ENCODE assay signal across 8 cellular contexts in the genomic region with DNA sequence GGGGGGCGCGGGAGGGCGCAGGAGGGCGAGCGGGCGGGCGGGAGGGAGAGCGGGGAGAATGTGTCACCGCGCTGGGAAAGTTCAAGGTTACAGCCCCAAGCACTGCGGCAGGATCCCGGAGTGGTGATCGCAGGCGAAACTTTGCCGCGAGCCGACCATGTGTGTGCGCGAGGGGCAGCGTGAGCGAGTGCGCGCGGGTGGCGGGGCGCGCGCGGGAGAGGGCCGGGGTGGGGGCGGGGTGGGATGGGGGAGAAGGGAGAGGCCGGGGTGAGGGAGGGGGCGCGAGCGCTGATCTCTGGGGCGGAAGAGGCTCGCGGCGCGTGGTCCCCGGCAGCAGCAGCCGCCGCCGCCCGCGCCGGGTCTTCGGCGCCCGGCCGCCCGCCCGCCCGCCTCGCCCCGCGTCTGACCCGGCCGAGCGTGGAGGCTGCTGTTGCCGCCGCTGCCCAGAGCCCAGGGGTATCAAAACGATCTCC. TPM values are rescaled to one million over a fixed set of nuclear protein-coding genes. Genes with fewer than 3 reads are reported as not detected.
DNase-seq lines count a peak whose midpoint lies in the region; ATAC-seq and TF ChIP-seq lines count a peak whose summit lies in the region.

Gene NFIB (minus strand): TSS at position 191 of the 473 bp plus-strand sequence. CDS start 630 bp downstream, outside the sequence.

- in situ Hi-C loops in GM23248 (cut with MboI): no loop called here

- POLR2A ChIA-PET in AG04450 (lab: Yijun Ruan, JAX) (no interaction called here), SK-N-SH (lab: Yijun Ruan, JAX) (interaction anchor here (0.6 to 1.2 kb wide), 4 partner anchors 10 to 217 kb away, joined by 3 to 5 read pairs (median 4); no protein-coding TSS in a partner anchor)

- H2AFZ ChIP-seq in GM23248: peak within 1 kb of the TSS; percentile 86
- H2AFZ ChIP-seq in SK-N-SH (ENCODE audit: low read depth): peak within 1 kb of the TSS; percentile 75

- H3K79me2 ChIP-seq in GM23248 (ENCODE audit: insufficient read depth) (no peaks in the 10 kb centered on the region; the same call in 1 of the 2 replicates), SK-N-SH (ENCODE audit: insufficient read depth) (peaks cover 58% of the 10 kb centered on the region)

- intact Hi-C loops in mucosa of descending colon (cut with DNase I, micrococcal nuclease): no loop called here

- peak within 1 kb of the TSS; percentile 24 for H3K27ac ChIP-seq in AG04450 (ENCODE audit: low read depth, low read length)
- H3K27ac ChIP-seq in GM23248: no peak within 1 kb of the TSS
- peak within 1 kb of the TSS; percentile 96 to 99 for H3K27ac ChIP-seq in SK-N-SH (ENCODE audit: low read depth in 2 of 2, low read length in 1 of 2)
- peak within 1 kb of the TSS; percentile 96 for H3K27ac ChIP-seq in epithelial cell of prostate
- peak within 1 kb of the TSS; percentile 94 to 96 (median 96) for H3K27ac ChIP-seq in upper lobe of left lung

- H4K20me1 ChIP-seq in GM23248 (ENCODE audit: insufficient read depth) (no peaks in the 10 kb centered on the region), SK-N-SH (ENCODE audit: insufficient read depth) (peaks cover 29% of the 10 kb centered on the region)

- H3K9me2 ChIP-seq in GM23248 (ENCODE audit: insufficient read depth) (no peaks in the 10 kb centered on the region), SK-N-SH (no peaks in the 10 kb centered on the region)

- H3K9me3 ChIP-seq in AG04450 (ENCODE audit: control insufficient read depth, insufficient read depth, low read length) (no peaks in the 10 kb centered on the region), GM23248 (ENCODE audit: low read depth) (no peaks in the 10 kb centered on the region), SK-N-SH (no peaks in the 10 kb centered on the region), mucosa of descending colon (no peaks in the 10 kb centered on the region), upper lobe of left lung (no peaks in the 10 kb centered on the region)

- CTCF ChIA-PET in AG04450 (lab: Charles Lee): no interaction called here
- CTCF ChIA-PET in SK-N-SH (lab: Yijun Ruan, JAX): interaction anchor here (0.6 to 1.0 kb wide), 4 partner anchors 12 to 39 kb away, joined by 3 to 4 read pairs (median 3); no protein-coding TSS in a partner anchor

- TF ChIP-seq EP300 in SK-N-SH (IDR thresholded peaks at IDR 0.05; ENCODE audit: borderline replicate concordance in 1 of 2, low read depth in 1 of 2, low read length in 1 of 2): no peak; a peak in 1 of 4 replicates
- TF ChIP-seq EP300 in upper lobe of left lung (IDR thresholded peaks at IDR 0.05): no peak

- TF ChIP-seq POLR2A in upper lobe of left lung (IDR thresholded peaks at IDR 0.05): no peak

- H3K27me3 ChIP-seq in AG04450 (ENCODE audit: control insufficient read depth, insufficient read depth, low read length) (peaks cover 33% of the 10 kb centered on the region), GM23248 (replicated peaks; ENCODE audit: insufficient read depth) (no peaks in the 10 kb centered on the region), SK-N-SH (ENCODE audit: insufficient read depth) (no peaks in the 10 kb centered on the region), upper lobe of left lung (peaks cover 0 to 5% (median 0%) of the 10 kb centered on the region in 4 donors)

- WGBS in GM23248 (ENCODE audit: low coverage in 1 of 2, low lambda C conversion rate in 2 of 2, missing lambda C conversion rate in 2 of 2), 2 experiments: 0% methylated on average over 7 to 51 of the region's 63 CpGs
- under 1% methylated on average over 24 of the region's 63 CpGs for WGBS in SK-N-SH (ENCODE audit: low lambda C conversion rate)
- WGBS in upper lobe of left lung, 2 donors: 1 to 3% methylated on average over 3 to 42 of the region's 63 CpGs

- DNase-seq in AG04450 (ENCODE audit: low read depth, low spot score): no peak
- DNase-seq in GM23248: peak; percentile 77
- peak; percentile 88 for DNase-seq in SK-N-SH
- no peak for DNase-seq in epithelial cell of prostate (ENCODE audit: low read depth, low spot score)
- peak; percentile 54 to 65 (median 58) for DNase-seq in mucosa of descending colon
- DNase-seq in upper lobe of left lung: peak; percentile 44 to 86
- no peak for DNase-seq in Kasumi-1 (lab: John Stamatoyannopoulos, UW)

- H3K4me3 ChIP-seq in AG04450 (ENCODE audit: low read depth, low read length) (peak within 1 kb of the TSS; percentile 64), GM23248 (peak within 1 kb of the TSS; percentile 98), SK-N-SH (ENCODE audit: low read depth in 2 of 2, low read length in 1 of 2) (peak within 1 kb of the TSS; percentile 91 to 95), mucosa of descending colon (peak within 1 kb of the TSS; percentile 34), upper lobe of left lung (peak within 1 kb of the TSS; percentile 53 to 83 (median 72))

- TF ChIP-seq CTCF in AG04450 (IDR thresholded peaks at IDR 0.05; ENCODE audit: low read depth, low read length) (no peak), SK-N-SH (IDR thresholded peaks at IDR 0.05) (no peak), mucosa of descending colon (IDR thresholded peaks at IDR 0.05) (no peak), upper lobe of left lung (IDR thresholded peaks at IDR 0.05) (no peak)

- ATAC-seq in mucosa of descending colon (peak; percentile 10), upper lobe of left lung (ENCODE audit: low FRiP score in 2 of 2) (peak in 1 of 2 donors; percentile 4), HG03135 (IDR thresholded peaks at IDR 0.05; ENCODE audit: unreplicated experiment) (no peak)

- no peaks in the 10 kb centered on the region for H3K4me1 ChIP-seq in GM23248 (ENCODE audit: insufficient read depth)
- H3K4me1 ChIP-seq in SK-N-SH (ENCODE audit: control insufficient read depth in 1 of 2, insufficient read depth in 2 of 2, low read depth in 1 of 2, low read length in 1 of 2): peaks cover 24 to 28% of the 10 kb centered on the region in 2 experiments
- peaks cover 6% of the 10 kb centered on the region for H3K4me1 ChIP-seq in mucosa of descending colon (ENCODE audit: low read depth)
- peaks cover 22 to 36% (median 24%) of the 10 kb centered on the region in 4 donors for H3K4me1 ChIP-seq in upper lobe of left lung

- peaks cover 17% of the 10 kb centered on the region; the same call in 1 of the 2 replicates for H3F3A ChIP-seq in GM23248 (ENCODE audit: insufficient read depth)
- H3F3A ChIP-seq in SK-N-SH (replicated peaks; ENCODE audit: insufficient read depth): peaks cover 12% of the 10 kb centered on the region

- H3K36me3 ChIP-seq in GM23248 (ENCODE audit: low read depth): no peaks in the 10 kb centered on the region
- no peaks in the 10 kb centered on the region for H3K36me3 ChIP-seq in SK-N-SH (replicated peaks in 1 of 2; ENCODE audit: control insufficient read depth in 1 of 2, insufficient read depth in 2 of 2, low read length in 1 of 2)
- H3K36me3 ChIP-seq in mucosa of descending colon (ENCODE audit: low read depth): no peaks in the 10 kb centered on the region
- no peaks in the 10 kb centered on the region for H3K36me3 ChIP-seq in upper lobe of left lung

- TF ChIP-seq RAD21 in SK-N-SH (IDR thresholded peaks at IDR 0.05; ENCODE audit: low read length): no peak

- H3K9ac ChIP-seq in GM23248 (peak within 1 kb of the TSS; percentile 67), SK-N-SH (peak within 1 kb of the TSS; percentile 99)

- H3K4me2 ChIP-seq in GM23248 (ENCODE audit: unreplicated experiment): peak within 1 kb of the TSS; percentile 88
- H3K4me2 ChIP-seq in SK-N-SH: peak within 1 kb of the TSS; percentile 91

TF ChIP-seq in SK-N-SH, 30 proteins besides CTCF, POLR2A, EP300 and RAD21 (continues in another document):
- no peak for TF ChIP-seq MEF2A (IDR thresholded peaks at IDR 0.05; ENCODE audit: borderline replicate concordance, low read depth)
- TF ChIP-seq ZBTB33 (IDR thresholded peaks at IDR 0.05; ENCODE audit: borderline replicate concordance, low read depth): no peak
- TF ChIP-seq, protein P1, sequence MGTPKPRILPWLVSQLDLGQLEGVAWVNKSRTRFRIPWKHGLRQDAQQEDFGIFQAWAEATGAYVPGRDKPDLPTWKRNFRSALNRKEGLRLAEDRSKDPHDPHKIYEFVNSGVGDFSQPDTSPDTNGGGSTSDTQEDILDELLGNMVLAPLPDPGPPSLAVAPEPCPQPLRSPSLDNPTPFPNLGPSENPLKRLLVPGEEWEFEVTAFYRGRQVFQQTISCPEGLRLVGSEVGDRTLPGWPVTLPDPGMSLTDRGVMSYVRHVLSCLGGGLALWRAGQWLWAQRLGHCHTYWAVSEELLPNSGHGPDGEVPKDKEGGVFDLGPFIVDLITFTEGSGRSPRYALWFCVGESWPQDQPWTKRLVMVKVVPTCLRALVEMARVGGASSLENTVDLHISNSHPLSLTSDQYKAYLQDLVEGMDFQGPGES (IDR thresholded peaks at IDR 0.05; ENCODE audit: low read depth, low read length): no peak
- no peak for TF ChIP-seq GATA2 (CRISPR knock-in tag; IDR thresholded peaks at IDR 0.05)
- no peak; the same call in 1 of the 2 replicates for TF ChIP-seq MXI1 (IDR thresholded peaks at IDR 0.05; ENCODE audit: low read depth, low read length)
- no peak for TF ChIP-seq TEAD4 (IDR thresholded peaks at IDR 0.05; ENCODE audit: borderline replicate concordance, insufficient read depth)
- no peak for TF ChIP-seq FOXJ3 (CRISPR knock-in tag; IDR thresholded peaks at IDR 0.05)

RNA-seq across cellular contexts. Expression of gene NFIB, which starts in this region (rescaled TPM):
- polyA plus RNA-seq in AG04450 (2011; rRNA removed) (2.2 and 3.2 TPM in 2 replicates), GM23248 (2016; fragmentation: Nextera tagmentation; extraction: Ambion mirVana) (5.8 and 6.0 TPM in 2 replicates), SK-N-SH (2012; rRNA removed) (8.1 and 9.2 TPM in 2 replicates)
- polyA minus RNA-seq in AG04450 (2011; rRNA and poly(A)+ RNA removed): 6.2 and 8.5 TPM in 2 replicates
- 3.4 and 5.3 TPM in 2 replicates for total RNA-seq in GM23248 (2014; rRNA removed; shearing (Covaris generic))
- 9.4 TPM in 2 replicates for polyA plus RNA-seq in SK-N-SH (2012; cell fraction: cytosol; rRNA removed)
- polyA plus RNA-seq in SK-N-SH (2012; cell fraction: nucleus; rRNA removed): 12.0 and 18.7 TPM in 2 replicates
- total RNA-seq in mucosa of descending colon (10 to 100 TPM; 59.7 to 85.5 (median 62.6) TPM), upper lobe of left lung (100 to 1,000 TPM in 1 of 6 donors, 10 to 100 TPM in 5; 33.9 to 109 (median 67.5) TPM)

Comparison
In these comparisons a context has a peak if more than half of its experiments do, and no peak if none do; other contexts are left out.
1. DNase-seq: peak in GM23248 (single experiment), SK-N-SH (single experiment), mucosa of descending colon (3 of 3) and upper lobe of left lung (2 of 2); none in AG04450 (single experiment), epithelial cell of prostate (single experiment) and Kasumi-1 (0 of 2).
2. H3K4me3 ChIP-seq: peak in every context shown above with its lines; median percentile 98 in GM23248; 93 in SK-N-SH; 72 in upper lobe of left lung; 64 in AG04450; 34 in mucosa of descending colon.